Comparison of ENCODE assay signal across 14 cellular contexts in the genomic region with DNA sequence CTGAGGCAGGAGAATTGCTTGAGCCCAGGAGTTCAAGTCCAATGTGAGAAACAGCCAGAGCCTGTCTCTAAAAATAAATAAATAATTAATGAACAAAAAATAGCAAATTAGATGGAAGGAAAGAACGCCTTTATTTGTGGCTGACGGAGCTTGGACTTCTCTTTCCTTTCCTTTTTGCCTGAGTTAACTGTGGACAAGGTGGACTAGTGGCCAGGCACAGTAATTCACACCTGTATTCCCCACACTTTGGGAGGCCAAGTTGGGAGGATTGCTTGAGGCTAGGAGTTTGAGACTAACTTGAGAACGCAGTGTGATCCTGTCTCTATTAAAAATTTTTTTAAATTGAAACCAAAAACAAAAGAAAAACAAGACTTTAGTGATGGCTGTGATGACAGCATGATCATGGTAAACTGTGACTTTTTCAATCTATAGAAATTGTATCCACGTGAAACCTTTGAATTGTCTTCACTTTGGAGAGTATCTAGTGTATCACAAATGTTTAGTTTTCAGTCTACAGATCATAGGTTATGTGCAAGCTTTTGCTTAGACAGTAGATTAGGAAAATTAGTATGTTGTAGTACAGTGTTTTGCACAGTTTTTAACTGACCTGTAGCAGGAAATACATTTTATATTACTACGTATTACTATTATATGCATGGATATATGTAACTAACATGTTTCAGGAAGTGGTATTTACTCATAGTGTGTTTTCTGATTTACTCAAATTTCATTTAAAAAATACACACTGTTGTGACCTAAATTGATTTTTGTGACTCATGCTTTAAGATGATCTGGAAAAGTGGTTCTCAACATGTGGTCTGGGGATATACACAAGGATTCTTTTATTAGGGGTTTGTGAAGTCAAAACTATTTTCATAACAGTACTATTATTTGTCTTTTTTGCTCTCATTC. TPM values are rescaled to one million over a fixed set of nuclear protein-coding genes. Genes with fewer than 3 reads are reported as not detected.
DNase-seq lines count a peak whose midpoint lies in the region; ATAC-seq, FAIRE-seq and TF ChIP-seq lines count a peak whose summit lies in the region.
"Had no signal": no experiment of that assay in that cellular context is flagged by ENCODE, and none has a peak within 500 bp of the region (broad histone marks: within the 10 kb centered on the region; RNA-seq: fewer than 3 reads in every experiment).

No MANE protein-coding gene starts in this region.

- H3K36me3 ChIP-seq in HepG2 (replicated peaks in 1 of 2; ENCODE audit: control insufficient read depth in 1 of 2, insufficient read depth in 2 of 2, low read length in 2 of 2), result peaks cover 0 to 3% of the 10 kb centered on the region in 2 experiments; a peak in 2 of 5 replicates
- H3K36me3 ChIP-seq in right lobe of liver, result peaks cover 0 to 4% (median 0%) of the 10 kb centered on the region in 4 donors
- H3K36me3 ChIP-seq in SK-N-MC (ENCODE audit: insufficient read depth, low read length), result peaks cover 6% of the 10 kb centered on the region; the same call in 1 of the 2 replicates
- H3K36me3 ChIP-seq: upper lobe of right lung had no signal

- POLR2A ChIA-PET in HepG2 (lab: Yijun Ruan, JAX), result no interaction called here

- H3K4me2 ChIP-seq in HepG2 (ENCODE audit: low read depth, low read length), result no peak overlapping the region

- CTCF ChIA-PET in HepG2 (lab: Yijun Ruan, JAX; ENCODE audit: low intra/inter-chr PET ratio, low total read pairs), result no interaction called here

- no peak for TF ChIP-seq EP300 in HepG2 (IDR thresholded peaks at IDR 0.05; ENCODE audit: low read depth in 2 of 2, low read length in 2 of 2)
- TF ChIP-seq EP300 in HepG2 (CRISPR knock-in tag; IDR thresholded peaks at IDR 0.05; ENCODE audit: borderline replicate concordance), result no peak

- WGBS in HepG2 (ENCODE audit: low lambda C conversion rate), result 97% methylated on average over 5 of the region's 5 CpGs
- WGBS in right lobe of liver (ENCODE audit: insufficient coverage, low coverage, low lambda C conversion rate, missing lambda C conversion rate), result 69% methylated on average over 4 of the region's 5 CpGs
- WGBS in lower leg skin, 2 donors, result 81 to 87% methylated on average over 5 of the region's 5 CpGs

- TF ChIP-seq CTCF in HepG2 (CRISPR knock-in tag; IDR thresholded peaks at IDR 0.05) (no peak), right lobe of liver (IDR thresholded peaks at IDR 0.05) (peak in 1 of 4 donors; percentile 5), lower leg skin (IDR thresholded peaks at IDR 0.05) (no peak)

- intact Hi-C loops in HepG2 (cut with micrococcal nuclease; ENCODE audit: unreplicated experiment) (no loop called here), right lobe of liver (cut with DNase I) (no loop called here), lower leg skin (cut with DNase I; ENCODE audit: low total_unique reads) (no loop called here)

- H3K79me2 ChIP-seq in HepG2 (ENCODE audit: insufficient read depth, low read length), result peaks cover 64% of the 10 kb centered on the region

- no peaks in the 10 kb centered on the region for H3K4me1 ChIP-seq in HepG2 (ENCODE audit: insufficient read depth, low read length)
- peaks cover 0 to 16% (median 0%) of the 10 kb centered on the region in 4 donors for H3K4me1 ChIP-seq in right lobe of liver

- TF ChIP-seq POLR2A in HepG2 (IDR thresholded peaks at IDR 0.05; ENCODE audit: insufficient read depth in 1 of 2, low read depth in 2 of 2, low read length in 2 of 2), result no peak
- no peak for TF ChIP-seq POLR2A in right lobe of liver (IDR thresholded peaks at IDR 0.05)
- TF ChIP-seq POLR2A in lower leg skin (IDR thresholded peaks at IDR 0.05), result no peak

- no peak overlapping the region for H3K4me3 ChIP-seq in HepG2 (replicated peaks in 1 of 3; ENCODE audit: insufficient read depth in 1 of 3, low read depth in 2 of 3, low read length in 3 of 3)
- no peak overlapping the region for H3K4me3 ChIP-seq in right lobe of liver
- peak overlapping the region; percentile 10; the same call in 1 of the 2 replicates for H3K4me3 ChIP-seq in SK-N-MC
- no peak overlapping the region for H3K4me3 ChIP-seq in lower leg skin (ENCODE audit: low read depth, poor library complexity, severe bottlenecking)
- H3K4me3 ChIP-seq: MG63, upper lobe of right lung had no signal

- TF ChIP-seq RAD21 in HepG2 (CRISPR knock-in tag; IDR thresholded peaks at IDR 0.05), result no peak

- H3K27ac ChIP-seq in HepG2 (ENCODE audit: extremely low read length, insufficient read depth, low read length) (no peak overlapping the region), right lobe of liver (no peak overlapping the region), SK-N-MC (peak overlapping the region; percentile 87)
- H3K27ac ChIP-seq: upper lobe of right lung had no signal

- no peaks in the 10 kb centered on the region for H3K9me3 ChIP-seq in HepG2 (ENCODE audit: low read length)
- H3K9me3 ChIP-seq in right lobe of liver, result no peaks in the 10 kb centered on the region
- no peaks in the 10 kb centered on the region for H3K9me3 ChIP-seq in SK-N-MC (ENCODE audit: low read depth, low read length)
- H3K9me3 ChIP-seq: MG63, upper lobe of right lung had no signal

- in situ Hi-C loops in HepG2 (cut with HindIII; ENCODE audit: extremely low pct_ligation_motif_present, low pct_unique_long_range_greater_than_20kb), result no loop called here

- H3K9ac ChIP-seq in HepG2 (ENCODE audit: insufficient read depth, low read depth, low read length) (no peak overlapping the region), SK-N-MC (ENCODE audit: insufficient read length) (peak overlapping the region; percentile 11)

- ATAC-seq in HepG2 (peak; percentile 40; the same call in 1 of the 3 replicates), right lobe of liver (no peak), HG03457 (IDR thresholded peaks at IDR 0.05; ENCODE audit: unreplicated experiment) (no peak), HG02884 (IDR thresholded peaks at IDR 0.05; ENCODE audit: unreplicated experiment) (no peak)
- ATAC-seq: upper lobe of right lung had no signal

- no TSS peak for BruUV-seq in HepG2 (replicated peaks; lab: Mats Ljungman, UMichigan)

- FAIRE-seq in HepG2 (lab: Jason Lieb, UNC), result no peak
- FAIRE-seq: RCC 7860, TTC549 had no signal

- no peak for DNase-seq in HepG2 (ENCODE audit: low spot score)
- DNase-seq in right lobe of liver, result no peak
- no peak for DNase-seq in SK-N-MC (ENCODE audit: low read depth, low spot score)
- DNase-seq in fibroblast of peridontal ligament (ENCODE audit: extremely low read depth), result peak; percentile 55
- DNase-seq in activated effector memory CD4-positive, alpha-beta T cell treated with Interleukin-2 at 50 U/mL for 16 hours, result no peak
- DNase-seq in lower leg skin (ENCODE audit: low spot score in 2 of 2), result no peak
- DNase-seq: activated effector memory CD4-positive, alpha-beta T cell treated with anti-CD3 and anti-CD28 coated beads, Interleukin-2, amount 50 U/mL, for 16 hours; MG63; NCI-H226; upper lobe of right lung had no signal

- H2AFZ ChIP-seq in HepG2 (ENCODE audit: low read length), result no peak overlapping the region

- peaks cover 8% of the 10 kb centered on the region for H4K20me1 ChIP-seq in HepG2 (ENCODE audit: insufficient read depth, low read length)

- H3K27me3 ChIP-seq in HepG2 (ENCODE audit: control insufficient read depth in 1 of 2, insufficient read depth in 2 of 2, low read length in 2 of 2) (no peaks in the 10 kb centered on the region), right lobe of liver (no peaks in the 10 kb centered on the region)
- H3K27me3 ChIP-seq: MG63, upper lobe of right lung had no signal

TF ChIP-seq in HepG2, 621 proteins besides CTCF, POLR2A, EP300 and RAD21:
- TF ChIP-seq TRIM24 (CRISPR knock-in tag; IDR thresholded peaks at IDR 0.05), result no peak
- TF ChIP-seq, protein P1, sequence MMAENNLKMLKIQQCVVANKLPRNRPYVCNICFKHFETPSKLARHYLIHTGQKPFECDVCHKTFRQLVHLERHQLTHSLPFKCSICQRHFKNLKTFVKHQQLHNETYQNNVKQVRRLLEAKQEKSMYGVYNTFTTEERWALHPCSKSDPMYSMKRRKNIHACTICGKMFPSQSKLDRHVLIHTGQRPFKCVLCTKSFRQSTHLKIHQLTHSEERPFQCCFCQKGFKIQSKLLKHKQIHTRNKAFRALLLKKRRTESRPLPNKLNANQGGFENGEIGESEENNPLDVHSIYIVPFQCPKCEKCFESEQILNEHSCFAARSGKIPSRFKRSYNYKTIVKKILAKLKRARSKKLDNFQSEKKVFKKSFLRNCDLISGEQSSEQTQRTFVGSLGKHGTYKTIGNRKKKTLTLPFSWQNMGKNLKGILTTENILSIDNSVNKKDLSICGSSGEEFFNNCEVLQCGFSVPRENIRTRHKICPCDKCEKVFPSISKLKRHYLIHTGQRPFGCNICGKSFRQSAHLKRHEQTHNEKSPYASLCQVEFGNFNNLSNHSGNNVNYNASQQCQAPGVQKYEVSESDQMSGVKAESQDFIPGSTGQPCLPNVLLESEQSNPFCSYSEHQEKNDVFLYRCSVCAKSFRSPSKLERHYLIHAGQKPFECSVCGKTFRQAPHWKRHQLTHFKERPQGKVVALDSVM (CRISPR knock-in tag; IDR thresholded peaks at IDR 0.05), result 0 out of 2 replicates have a peak, but pooled peaks have one; percentile 12

RNA-seq across cellular contexts. Expression of gene KDM2A, which starts 42.1 kb away (rescaled TPM):
- total RNA-seq in HepG2 (2016; rRNA removed; fragmentation: Illumina TruSeq; extraction: Trizol), result 21.0 and 31.4 TPM in 2 replicates
- total RNA-seq in HepG2 (2016; cell fraction: cytosol; rRNA removed; fragmentation: Illumina TruSeq; extraction: Trizol; ENCODE audit: low read depth), result 7.4 and 8.4 TPM in 2 replicates
- total RNA-seq in HepG2 (2016; cell fraction: insoluble cytoplasmic fraction; rRNA removed; fragmentation: Illumina TruSeq; extraction: Trizol), result 17.7 and 29.6 TPM in 2 replicates
- 9.0 and 10.2 TPM in 2 replicates for total RNA-seq in HepG2 (2016; cell fraction: membrane; rRNA removed; fragmentation: Illumina TruSeq; extraction: Trizol)
- total RNA-seq in HepG2 (2016; cell fraction: nucleus; rRNA removed; fragmentation: Illumina TruSeq; extraction: Trizol), result 45.9 and 47.8 TPM in 2 replicates
- 31.3 and 37.3 TPM in 2 replicates for polyA plus RNA-seq in HepG2 (2011; rRNA removed)
- polyA plus RNA-seq in HepG2 (2011; cell fraction: cytosol; rRNA removed), result 18.3 and 18.5 TPM in 2 replicates
- 81.7 and 92.6 TPM in 2 replicates for polyA plus RNA-seq in HepG2 (2011; cell fraction: nucleus; rRNA removed)
- polyA plus RNA-seq in HepG2 (2012), result 21.6 and 22.9 TPM in 2 replicates
- polyA plus RNA-seq in HepG2 (2016; cell fraction: cytosol; fragmentation: Illumina TruSeq; extraction: Trizol; ENCODE audit: low read depth), result 1.5 and 1.9 TPM in 2 replicates
- 14.9 and 18.8 TPM in 2 replicates for polyA plus RNA-seq in HepG2 (2016; cell fraction: insoluble cytoplasmic fraction; fragmentation: Illumina TruSeq; extraction: Trizol; ENCODE audit: low read depth)
- polyA plus RNA-seq in HepG2 (2016; cell fraction: membrane; fragmentation: Illumina TruSeq; extraction: Trizol; ENCODE audit: low read depth), result 4.6 and 4.7 TPM in 2 replicates
- polyA plus RNA-seq in HepG2 (2016; cell fraction: nucleus; fragmentation: Illumina TruSeq; extraction: Trizol; ENCODE audit: insufficient read depth, low read depth), result 60.3 and 65.7 TPM in 2 replicates
- polyA minus RNA-seq in HepG2 (2011; rRNA and poly(A)+ RNA removed; ENCODE audit: low replicate concordance), result 64.9 and 123 TPM in 2 replicates
- 23.3 and 29.3 TPM in 2 replicates for polyA minus RNA-seq in HepG2 (2011; cell fraction: cytosol; rRNA and poly(A)+ RNA removed)
- polyA minus RNA-seq in HepG2 (2011; cell fraction: nucleus; rRNA and poly(A)+ RNA removed), result 81.8 and 91.5 TPM in 2 replicates
- total RNA-seq in right lobe of liver, result 10 to 100 TPM; 23.8 to 37.1 (median 33.4) TPM
- 10 to 100 TPM; 64.5 to 84.0 (median 70.3) TPM for total RNA-seq in lower leg skin
